ENCODE assay signal across 22 cellular contexts in genomic region chr5:174096619-174097018, GRCh38. TPM values are rescaled to one million over a fixed set of nuclear protein-coding genes. Genes with fewer than 3 reads are reported as not detected.
A peak's percentile ranks its signal among the peaks of the same experiment; 100 is the strongest.
DNase-seq lines count a peak whose midpoint lies in the region; ATAC-seq, FAIRE-seq and TF ChIP-seq lines count a peak whose summit lies in the region.
"Had no signal": no experiment of that assay in that cellular context is flagged by ENCODE, and none has a peak within 500 bp of the region (broad histone marks: within the 10 kb centered on the region; RNA-seq: fewer than 3 reads in every experiment).

No MANE protein-coding gene starts in this region.

- no peak overlapping the region for H3K27ac Mint-ChIP-seq in neural progenitor cell
- H3K27ac Mint-ChIP-seq: CD14-positive monocyte; CD4-positive, alpha-beta memory T cell had no signal

- TF ChIP-seq POLR2A in HepG2 (IDR thresholded peaks at IDR 0.05; ENCODE audit: insufficient read depth in 1 of 2, low read depth in 2 of 2, low read length in 2 of 2) (no peak), right lobe of liver (IDR thresholded peaks at IDR 0.05) (no peak)

- no peak overlapping the region for H3K4me3 Mint-ChIP-seq in neural progenitor cell
- H3K4me3 Mint-ChIP-seq: CD14-positive monocyte; CD4-positive, alpha-beta memory T cell had no signal

- TF ChIP-seq RAD21 in HepG2 (CRISPR knock-in tag; IDR thresholded peaks at IDR 0.05): no peak

- intact Hi-C loops in HepG2 (cut with micrococcal nuclease; ENCODE audit: unreplicated experiment) (no loop called here), right lobe of liver (cut with DNase I) (no loop called here), ascending aorta (cut with DNase I) (no loop called here)

- H3K4me3 ChIP-seq in HepG2 (replicated peaks in 1 of 3; ENCODE audit: insufficient read depth in 1 of 3, low read depth in 2 of 3, low read length in 3 of 3): no peak overlapping the region
- H3K4me3 ChIP-seq in right lobe of liver: no peak overlapping the region
- no peak overlapping the region for H3K4me3 ChIP-seq in neural progenitor cell
- no peak overlapping the region for H3K4me3 ChIP-seq in ascending aorta
- H3K4me3 ChIP-seq: A549, K562 had no signal

- POLR2A ChIA-PET in HepG2 (lab: Yijun Ruan, JAX): no interaction called here

- no peak overlapping the region for H3K27ac ChIP-seq in HepG2 (ENCODE audit: extremely low read length, insufficient read depth, low read length)
- no peak overlapping the region for H3K27ac ChIP-seq in right lobe of liver
- H3K27ac ChIP-seq in caudate nucleus (ENCODE audit: low read depth, low read length): peak overlapping the region; percentile 18
- H3K27ac ChIP-seq in neural progenitor cell: no peak overlapping the region
- no peak overlapping the region for H3K27ac ChIP-seq in ascending aorta
- H3K27ac ChIP-seq: 22Rv1, A549, HL-60 had no signal

- no peak overlapping the region for H2AFZ ChIP-seq in HepG2 (ENCODE audit: low read length)
- H2AFZ ChIP-seq in neural progenitor cell (replicated peaks): no peak overlapping the region

- H4K20me1 ChIP-seq in HepG2 (ENCODE audit: insufficient read depth, low read length): no peaks in the 10 kb centered on the region; the same call in 1 of the 2 replicates
- no peaks in the 10 kb centered on the region for H4K20me1 ChIP-seq in neural progenitor cell (ENCODE audit: low read depth)

- H3F3A ChIP-seq in neural progenitor cell (ENCODE audit: low read depth): no peaks in the 10 kb centered on the region

- no peak for FAIRE-seq in HepG2 (lab: Jason Lieb, UNC)
- FAIRE-seq: A549, GM18507, H54, K562 had no signal

- H3K9me3 ChIP-seq in HepG2 (ENCODE audit: low read length): no peaks in the 10 kb centered on the region
- H3K9me3 ChIP-seq in right lobe of liver: no peaks in the 10 kb centered on the region
- no peaks in the 10 kb centered on the region for H3K9me3 ChIP-seq in neural progenitor cell (ENCODE audit: low read depth)
- no peaks in the 10 kb centered on the region for H3K9me3 ChIP-seq in ascending aorta
- H3K9me3 ChIP-seq: A549 had no signal

- H3K36me3 ChIP-seq in HepG2 (replicated peaks in 1 of 2; ENCODE audit: control insufficient read depth in 1 of 2, insufficient read depth in 2 of 2, low read length in 2 of 2) (no peaks in the 10 kb centered on the region), right lobe of liver (no peaks in the 10 kb centered on the region), neural progenitor cell (no peaks in the 10 kb centered on the region), ascending aorta (no peaks in the 10 kb centered on the region)

- no peak overlapping the region for H3K4me2 ChIP-seq in HepG2 (ENCODE audit: low read depth, low read length)
- H3K4me2 ChIP-seq in neural progenitor cell: no peak overlapping the region
- H3K4me2 ChIP-seq: A549 had no signal

- DNase-seq in HepG2 (ENCODE audit: low spot score): no peak
- no peak for DNase-seq in right lobe of liver
- DNase-seq in caudate nucleus (lab: John Stamatoyannopoulos, UW): no peak
- no peak for DNase-seq in neural progenitor cell (ENCODE audit: low spot score)
- no peak for DNase-seq in ascending aorta (ENCODE audit: low spot score in 2 of 2)
- DNase-seq: AML-193; CD4-positive, alpha-beta memory T cell; DMS153; DMS79; GDM1; IMR-90 had no signal

- H3K36me3 Mint-ChIP-seq in neural progenitor cell: no peaks in the 10 kb centered on the region
- H3K36me3 Mint-ChIP-seq: CD14-positive monocyte; CD4-positive, alpha-beta memory T cell had no signal

- H3K27me3 ChIP-seq in HepG2 (ENCODE audit: control insufficient read depth in 1 of 2, insufficient read depth in 2 of 2, low read length in 2 of 2): peaks cover 2 to 8% of the 10 kb centered on the region in 2 experiments; a peak in 2 of 5 replicates
- no peaks in the 10 kb centered on the region for H3K27me3 ChIP-seq in right lobe of liver
- no peaks in the 10 kb centered on the region for H3K27me3 ChIP-seq in neural progenitor cell
- no peaks in the 10 kb centered on the region for H3K27me3 ChIP-seq in ascending aorta

- CTCF ChIA-PET in HepG2 (lab: Yijun Ruan, JAX; ENCODE audit: low intra/inter-chr PET ratio, low total read pairs): no interaction called here

- BruUV-seq in HepG2 (replicated peaks; lab: Mats Ljungman, UMichigan): no TSS peak

- 0% methylated on average over 2 of the region's 6 CpGs for WGBS in HepG2 (ENCODE audit: low lambda C conversion rate)
- WGBS in right lobe of liver (ENCODE audit: insufficient coverage, low coverage, low lambda C conversion rate, missing lambda C conversion rate): 65% methylated on average over 5 of the region's 6 CpGs

- H3K4me1 Mint-ChIP-seq in neural progenitor cell: peaks cover 15% of the 10 kb centered on the region
- H3K4me1 Mint-ChIP-seq: CD14-positive monocyte; CD4-positive, alpha-beta memory T cell had no signal

- ATAC-seq in HepG2 (no peak), right lobe of liver (no peak), HG03520 (IDR thresholded peaks at IDR 0.05; ENCODE audit: unreplicated experiment) (no peak), HG02981 (IDR thresholded peaks at IDR 0.05; ENCODE audit: unreplicated experiment) (no peak)
- ATAC-seq: A549, K562 had no signal

- TF ChIP-seq CTCF in HepG2 (CRISPR knock-in tag; IDR thresholded peaks at IDR 0.05) (0 out of 2 replicates have a peak, but pooled peaks have one; percentile 8), right lobe of liver (IDR thresholded peaks at IDR 0.05) (no peak), neural progenitor cell (IDR thresholded peaks at IDR 0.05) (peak; percentile 21), ascending aorta (IDR thresholded peaks at IDR 0.05) (no peak)

- peaks cover 2% of the 10 kb centered on the region for H3K9me3 Mint-ChIP-seq in neural progenitor cell

- TF ChIP-seq EP300 in HepG2 (IDR thresholded peaks at IDR 0.05; ENCODE audit: low read depth in 2 of 2, low read length in 2 of 2) (no peak), HepG2 (CRISPR knock-in tag; IDR thresholded peaks at IDR 0.05; ENCODE audit: borderline replicate concordance) (no peak)

- H3K9ac ChIP-seq in HepG2 (ENCODE audit: insufficient read depth, low read depth, low read length) (no peak overlapping the region), neural progenitor cell (no peak overlapping the region)

- in situ Hi-C loops in HepG2 (cut with HindIII; ENCODE audit: extremely low pct_ligation_motif_present, low pct_unique_long_range_greater_than_20kb): no loop called here

- no peaks in the 10 kb centered on the region for H3K4me1 ChIP-seq in HepG2 (ENCODE audit: insufficient read depth, low read length)
- H3K4me1 ChIP-seq in right lobe of liver: no peaks in the 10 kb centered on the region
- H3K4me1 ChIP-seq in neural progenitor cell: no peaks in the 10 kb centered on the region
- no peaks in the 10 kb centered on the region for H3K4me1 ChIP-seq in ascending aorta
- H3K4me1 ChIP-seq: A549 had no signal

- peaks cover 5% of the 10 kb centered on the region for H3K27me3 Mint-ChIP-seq in neural progenitor cell (ENCODE audit: insufficient read depth, low read depth)

- H3K79me2 ChIP-seq in HepG2 (ENCODE audit: insufficient read depth, low read length) (no peaks in the 10 kb centered on the region), neural progenitor cell (ENCODE audit: low read depth) (no peaks in the 10 kb centered on the region)

TF ChIP-seq in HepG2, 621 proteins besides CTCF, POLR2A, EP300 and RAD21:
- peak; percentile 56 for TF ChIP-seq ZNF629 (CRISPR knock-in tag; conservative IDR thresholded peaks at IDR 0.05)
- no peak for TF ChIP-seq ZBTB3 (CRISPR knock-in tag; IDR thresholded peaks at IDR 0.05; ENCODE audit: borderline replicate concordance, low read depth)

RNA-seq across cellular contexts. Expression of gene NSG2, which starts 51.1 kb away (rescaled TPM):
- total RNA-seq in HepG2 (2016; rRNA removed; fragmentation: Illumina TruSeq; extraction: Trizol) (not detected in 2 replicates), right lobe of liver (under 1 TPM in 1 of 6 experiments, not detected in 5; 0.13 TPM), neural progenitor cell (ENCODE audit: low replicate concordance) (0.11 and 0.22 TPM in 2 replicates), ascending aorta (not detected)
- not detected in 2 replicates for total RNA-seq in HepG2 (2016; cell fraction: cytosol; rRNA removed; fragmentation: Illumina TruSeq; extraction: Trizol; ENCODE audit: low read depth)
- not detected in 2 replicates for total RNA-seq in HepG2 (2016; cell fraction: insoluble cytoplasmic fraction; rRNA removed; fragmentation: Illumina TruSeq; extraction: Trizol)
- total RNA-seq in HepG2 (2016; cell fraction: membrane; rRNA removed; fragmentation: Illumina TruSeq; extraction: Trizol): not detected in 2 replicates
- total RNA-seq in HepG2 (2016; cell fraction: nucleus; rRNA removed; fragmentation: Illumina TruSeq; extraction: Trizol): not detected in 2 replicates
- polyA plus RNA-seq in HepG2 (2011; rRNA removed): 0.16 and 0.21 TPM in 2 replicates
- polyA plus RNA-seq in HepG2 (2011; cell fraction: cytosol; rRNA removed): 0.03 and 0.21 TPM in 2 replicates
- 0.47 and 1.7 TPM in 2 replicates for polyA plus RNA-seq in HepG2 (2011; cell fraction: nucleus; rRNA removed)
- polyA plus RNA-seq in HepG2 (2012): 0.11 and 0.24 TPM in 2 replicates
- not detected in 2 replicates for polyA plus RNA-seq in HepG2 (2016; cell fraction: cytosol; fragmentation: Illumina TruSeq; extraction: Trizol; ENCODE audit: low read depth)
- polyA plus RNA-seq in HepG2 (2016; cell fraction: insoluble cytoplasmic fraction; fragmentation: Illumina TruSeq; extraction: Trizol; ENCODE audit: low read depth): not detected in 2 replicates
- polyA plus RNA-seq in HepG2 (2016; cell fraction: membrane; fragmentation: Illumina TruSeq; extraction: Trizol; ENCODE audit: low read depth): not detected in 2 replicates
- polyA plus RNA-seq in HepG2 (2016; cell fraction: nucleus; fragmentation: Illumina TruSeq; extraction: Trizol; ENCODE audit: insufficient read depth, low read depth): not detected in 2 replicates
- not detected in 2 replicates for polyA minus RNA-seq in HepG2 (2011; rRNA and poly(A)+ RNA removed; ENCODE audit: low replicate concordance)
- not detected in 2 replicates for polyA minus RNA-seq in HepG2 (2011; cell fraction: cytosol; rRNA and poly(A)+ RNA removed)
- 0.87 TPM in 1 of 2 replicates, not detected in the other for polyA minus RNA-seq in HepG2 (2011; cell fraction: nucleus; rRNA and poly(A)+ RNA removed)
- total RNA-seq: CD4-positive, alpha-beta memory T cell; Daoy; HT1080; IMR-90; K562 had no signal
- polyA plus RNA-seq: CD14-positive monocyte; CD4-positive, alpha-beta memory T cell; IMR-90; K562 had no signal

Comparison
In these comparisons a context has a peak if more than half of its experiments do, and no peak if none do; other contexts are left out.
1. CTCF ChIP-seq: peak in HepG2 (single experiment) and neural progenitor cell (single experiment); none in right lobe of liver (0 of 4) and ascending aorta (0 of 3).